15 cellular contexts compared by ENCODE assay signal in the genomic region with DNA sequence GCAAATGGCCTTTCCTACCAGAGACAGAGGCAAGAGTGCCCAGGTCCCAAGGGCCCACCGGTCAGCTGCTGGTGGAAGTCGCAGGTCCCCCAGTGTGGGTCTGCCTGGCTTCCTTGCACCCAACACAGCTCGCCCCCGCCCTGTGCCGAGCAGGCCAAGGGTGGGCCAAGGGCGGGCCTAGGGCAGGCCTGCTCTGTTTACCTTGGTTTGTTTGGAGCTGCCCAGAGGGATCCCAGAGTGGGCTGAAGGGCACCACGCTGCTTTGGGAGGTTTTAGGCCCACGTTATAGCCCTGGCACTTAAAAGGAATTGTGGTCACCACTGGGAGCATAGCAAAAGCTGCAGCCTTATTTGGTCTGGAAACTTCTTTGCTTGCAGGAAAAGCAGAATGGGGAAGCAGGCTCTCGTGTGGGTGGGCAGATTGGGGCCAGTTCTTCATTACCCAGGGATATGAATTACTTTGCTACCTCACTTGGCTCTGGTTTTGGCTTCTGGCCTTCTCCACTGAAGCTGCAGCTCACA. TPM values are rescaled to one million over a fixed set of nuclear protein-coding genes. Genes with fewer than 3 reads are reported as not detected.
DNase-seq lines count a peak whose midpoint lies in the region; ATAC-seq, FAIRE-seq and TF ChIP-seq lines count a peak whose summit lies in the region.
"Had no signal": no experiment of that assay in that cellular context is flagged by ENCODE, and none has a peak within 500 bp of the region (broad histone marks: within the 10 kb centered on the region; RNA-seq: fewer than 3 reads in every experiment).

No MANE protein-coding gene starts in this region.

- H2AFZ ChIP-seq in GM12878 (ENCODE audit: control insufficient read depth, low read depth, low read length), result no peak overlapping the region
- H2AFZ ChIP-seq in SK-N-SH (ENCODE audit: low read depth), result no peak overlapping the region

- CTCF ChIA-PET in GM12878 (lab: Yijun Ruan, JAX), result no interaction called here
- CTCF ChIA-PET in SK-N-SH (lab: Yijun Ruan, JAX), result interaction anchor here (0.6 to 1.2 kb wide), 3 partner anchors 13 to 145 kb away, joined by 3 read pairs; no protein-coding TSS in a partner anchor
- CTCF ChIA-PET in activated CD4-positive, alpha-beta T cell treated with anti-CD3 and anti-CD28 coated beads for 36 hours (lab: Charles Lee), result interaction anchor here (0.6 kb wide), 1 partner anchor 1540 kb away, joined by 3 read pairs; no protein-coding TSS in a partner anchor

- BruUV-seq in GM12878 (replicated peaks; lab: Mats Ljungman, UMichigan), result no TSS peak

- H3K36me3 Mint-ChIP-seq in activated CD4-positive, alpha-beta T cell treated with anti-CD3 and anti-CD28 coated beads for 36 hours (ENCODE audit: low read depth), result peaks cover 6% of the 10 kb centered on the region

- intact Hi-C loops in Right ventricle myocardium superior (cut with DNase I), result no loop called here
- intact Hi-C loops in Right ventricle myocardium inferior (cut with DNase I), result no loop called here
- intact Hi-C loops in GM12878 (cut with micrococcal nuclease; ENCODE audit: unreplicated experiment), result no loop called here
- intact Hi-C loops in mucosa of descending colon (cut with DNase I, micrococcal nuclease), result no loop called here
- intact Hi-C loops in uterus (cut with DNase I; ENCODE audit: low total_unique reads), result no loop called here
- intact Hi-C loops in activated CD4-positive, alpha-beta T cell treated with anti-CD3 and anti-CD28 coated beads for 36 hours (cut with DNase I, micrococcal nuclease), result no loop called here

- H4K20me1 ChIP-seq in GM12878 (ENCODE audit: control insufficient read depth, insufficient read depth), result no peaks in the 10 kb centered on the region
- H4K20me1 ChIP-seq in SK-N-SH (ENCODE audit: insufficient read depth), result no peaks in the 10 kb centered on the region

- 0 out of 2 replicates have a peak, but pooled peaks have one; percentile 18 for TF ChIP-seq POLR2A in GM12878 (IDR thresholded peaks at IDR 0.05; ENCODE audit: low read depth, low read length)
- TF ChIP-seq POLR2A in uterus (IDR thresholded peaks at IDR 0.05), result peak in 1 of 2 donors; percentile 23

- WGBS in GM12878 (ENCODE audit: insufficient coverage, insufficient replicate concordance, low lambda C conversion rate, missing lambda C conversion rate), result 52% methylated on average over 9 of the region's 9 CpGs
- WGBS in SK-N-SH (ENCODE audit: low lambda C conversion rate), result 78% methylated on average over 3 of the region's 9 CpGs

- POLR2A ChIA-PET in GM12878 (lab: Charles Lee) (no interaction called here), SK-N-SH (lab: Yijun Ruan, JAX) (no interaction called here)
- POLR2A ChIA-PET in activated CD4-positive, alpha-beta T cell treated with anti-CD3 and anti-CD28 coated beads for 36 hours (lab: Charles Lee), result no interaction called here

- TF ChIP-seq EP300 in GM12878 (IDR thresholded peaks at IDR 0.05; ENCODE audit: borderline replicate concordance in 1 of 2, control insufficient read depth in 1 of 2, low read depth in 2 of 2, low read length in 2 of 2) (no peak), SK-N-SH (IDR thresholded peaks at IDR 0.05; ENCODE audit: borderline replicate concordance in 1 of 2, low read depth in 1 of 2, low read length in 1 of 2) (no peak)

- H3K9me2 ChIP-seq in SK-N-SH, result no peaks in the 10 kb centered on the region

- ATAC-seq in Right ventricle myocardium superior (ENCODE audit: poor library complexity) (peak; percentile 27), Right ventricle myocardium inferior (no peak), GM12878 (peak; percentile 29; the same call in 2 of the 3 replicates), mucosa of descending colon (peak; percentile 30)
- no peak for ATAC-seq in activated CD4-positive, alpha-beta T cell treated with anti-CD3 and anti-CD28 coated beads for 36 hours

- H3K9ac ChIP-seq in GM12878 (ENCODE audit: control insufficient read depth, insufficient read depth, low read length), result no peak overlapping the region
- H3K9ac ChIP-seq in SK-N-SH, result no peak overlapping the region

- no peak overlapping the region for H3K27ac Mint-ChIP-seq in activated CD4-positive, alpha-beta T cell treated with anti-CD3 and anti-CD28 coated beads for 36 hours

- TF ChIP-seq RAD21 in GM12878 (IDR thresholded peaks at IDR 0.05; ENCODE audit: insufficient read depth, low read depth, low read length) (no peak), SK-N-SH (IDR thresholded peaks at IDR 0.05; ENCODE audit: low read length) (no peak)

- FAIRE-seq in GM12878 (lab: Jason Lieb, UNC), result no peak

- no peaks in the 10 kb centered on the region for H3K9me3 ChIP-seq in GM12878 (replicated peaks; ENCODE audit: control insufficient read depth, insufficient read depth, low read length)
- H3K9me3 ChIP-seq in mucosa of descending colon, result no peaks in the 10 kb centered on the region
- no peaks in the 10 kb centered on the region for H3K9me3 ChIP-seq in uterus
- H3K9me3 ChIP-seq in SK-N-SH, result no peaks in the 10 kb centered on the region

- no peak overlapping the region for H3K27ac ChIP-seq in GM12878 (ENCODE audit: control insufficient read depth, insufficient read depth)
- H3K27ac ChIP-seq in uterus, result peak overlapping the region; percentile 92 to 96
- H3K27ac ChIP-seq in SK-N-SH (ENCODE audit: low read depth in 2 of 2, low read length in 1 of 2), result no peak overlapping the region

- SMC1A ChIA-PET in GM12878 (lab: Charles Lee; ENCODE audit: uncharacterized antibody, unreplicated experiment), result no interaction called here

- TF ChIP-seq CTCF in GM12878 (IDR thresholded peaks at IDR 0.05 in 2 of 3, conservative IDR thresholded peaks at IDR 0.05 in 1 of 3; ENCODE audit: control insufficient read depth in 2 of 3, extremely low read depth in 1 of 3, insufficient read depth in 1 of 3, low read depth in 3 of 3, low read length in 3 of 3) (no peak), mucosa of descending colon (IDR thresholded peaks at IDR 0.05) (no peak), uterus (IDR thresholded peaks at IDR 0.05) (no peak), SK-N-SH (IDR thresholded peaks at IDR 0.05) (no peak)

- H3K27me3 Mint-ChIP-seq in activated CD4-positive, alpha-beta T cell treated with anti-CD3 and anti-CD28 coated beads for 36 hours, result no peaks in the 10 kb centered on the region

- H3F3A ChIP-seq in SK-N-SH (replicated peaks; ENCODE audit: insufficient read depth), result no peaks in the 10 kb centered on the region

- no peak for DNase-seq in Right ventricle myocardium superior
- DNase-seq in Right ventricle myocardium inferior (ENCODE audit: missing footprints), result no peak
- no peak for DNase-seq in GM12878 (ENCODE audit: low read depth, low spot score)
- peak in 1 of 3 donors; percentile 22 for DNase-seq in mucosa of descending colon
- peak; percentile 64 to 77 for DNase-seq in uterus
- DNase-seq in SK-N-SH, result no peak
- DNase-seq in NCI-H2029 (lab: John Stamatoyannopoulos, UW), result no peak
- DNase-seq in activated CD4-positive, alpha-beta T cell treated with anti-CD3 and anti-CD28 coated beads for 36 hours, result no peak
- DNase-seq: activated naive CD4-positive, alpha-beta T cell treated with Interleukin-2 at 50 U/mL for 16 hours; DMS153; effector CD4-positive, alpha-beta T cell; NCI-H526 treated with DMSO at 0.1 percent for 48 hours had no signal

- RAD21 ChIA-PET in GM12878 (lab: Charles Lee; ENCODE audit: unreplicated experiment), result no interaction called here

- no peaks in the 10 kb centered on the region; the same call in 1 of the 2 replicates for H3K4me1 ChIP-seq in GM12878 (ENCODE audit: control insufficient read depth, insufficient read depth, low read length)
- peaks cover 12% of the 10 kb centered on the region for H3K4me1 ChIP-seq in mucosa of descending colon (ENCODE audit: low read depth)
- H3K4me1 ChIP-seq in uterus, result peaks cover 0 to 20% of the 10 kb centered on the region in 2 donors
- H3K4me1 ChIP-seq in SK-N-SH (ENCODE audit: control insufficient read depth in 1 of 2, insufficient read depth in 2 of 2, low read depth in 1 of 2, low read length in 1 of 2), result no peaks in the 10 kb centered on the region

- in situ Hi-C loops in GM12878 (cut with MboI), result no loop called here

- H3K4me3 ChIP-seq in GM12878 (no peak overlapping the region), mucosa of descending colon (no peak overlapping the region), uterus (no peak overlapping the region), SK-N-SH (ENCODE audit: low read depth in 2 of 2, low read length in 1 of 2) (no peak overlapping the region)
- H3K4me3 ChIP-seq: skin epidermis had no signal

- H3K4me1 Mint-ChIP-seq in activated CD4-positive, alpha-beta T cell treated with anti-CD3 and anti-CD28 coated beads for 36 hours, result peaks cover under 1% of the 10 kb centered on the region

- H3K79me2 ChIP-seq in GM12878 (ENCODE audit: control insufficient read depth, insufficient read depth, low read length), result no peaks in the 10 kb centered on the region
- no peaks in the 10 kb centered on the region for H3K79me2 ChIP-seq in SK-N-SH (ENCODE audit: insufficient read depth)

- peaks cover 0 to 4% of the 10 kb centered on the region in 2 experiments; a peak in 2 of 4 replicates for H3K36me3 ChIP-seq in GM12878 (ENCODE audit: control insufficient read depth in 2 of 2, insufficient read depth in 2 of 2, low read length in 1 of 2)
- no peaks in the 10 kb centered on the region for H3K36me3 ChIP-seq in mucosa of descending colon (ENCODE audit: low read depth)
- H3K36me3 ChIP-seq in uterus, result no peaks in the 10 kb centered on the region
- peaks cover 0 to 15% of the 10 kb centered on the region in 2 experiments for H3K36me3 ChIP-seq in SK-N-SH (replicated peaks in 1 of 2; ENCODE audit: control insufficient read depth in 1 of 2, insufficient read depth in 2 of 2, low read length in 1 of 2)

- H3K4me2 ChIP-seq in GM12878 (ENCODE audit: control insufficient read depth, insufficient read depth) (no peak overlapping the region), SK-N-SH (no peak overlapping the region)

- no peaks in the 10 kb centered on the region for H3K27me3 ChIP-seq in GM12878 (replicated peaks in 1 of 2; ENCODE audit: control insufficient read depth in 2 of 2, insufficient read depth in 2 of 2, low read length in 1 of 2)
- no peaks in the 10 kb centered on the region for H3K27me3 ChIP-seq in uterus
- no peaks in the 10 kb centered on the region for H3K27me3 ChIP-seq in SK-N-SH (ENCODE audit: insufficient read depth)

- no peak overlapping the region for H3K4me3 Mint-ChIP-seq in activated CD4-positive, alpha-beta T cell treated with anti-CD3 and anti-CD28 coated beads for 36 hours

- no peaks in the 10 kb centered on the region for H3K9me3 Mint-ChIP-seq in activated CD4-positive, alpha-beta T cell treated with anti-CD3 and anti-CD28 coated beads for 36 hours (ENCODE audit: low read depth)

RNA-seq across cellular contexts. Expression of gene MRGPRD, which starts 38.0 kb away (rescaled TPM):
- total RNA-seq in Right ventricle myocardium superior (not detected), Right ventricle myocardium inferior (not detected), GM12878 (2014; rRNA removed) (not detected in 2 replicates), GM12878 (2014; rRNA removed; fragmentation: Illumina TruSeq; extraction: Trizol) (not detected in 2 replicates), GM12878 (2021) (not detected in 2 replicates), mucosa of descending colon (under 1 TPM in 1 of 3 donors, not detected in 2; 0.41 TPM), uterus (under 1 TPM in 1 of 4 donors, not detected in 3; 0.41 TPM)
- not detected in 2 replicates for total RNA-seq in GM12878 (2013; cell fraction: nucleolus; rRNA removed)
- polyA plus RNA-seq in GM12878 (2011; ENCODE audit: low read depth), result not detected
- polyA plus RNA-seq in GM12878 (2011; rRNA removed) (not detected in 2 replicates), GM12878 (2014; fragmentation: Illumina TruSeq; extraction: Trizol) (not detected in 2 replicates), GM12878 (2014; fragmentation: Nextera tagmentation; extraction: Ambion mirVana) (not detected), GM12878 (2014; rRNA removed) (not detected in 2 replicates), GM12878 (2016; fragmentation: Nextera tagmentation; extraction: Ambion mirVana) (not detected), SK-N-SH (2012; rRNA removed) (not detected in 2 replicates)
- not detected in 2 replicates for polyA plus RNA-seq in GM12878 (2011; cell fraction: cytosol; rRNA removed)
- polyA plus RNA-seq in GM12878 (2011; cell fraction: nucleus; rRNA removed), result not detected in 2 replicates
- not detected in 2 replicates for polyA plus RNA-seq in GM12878 (2012)
- polyA minus RNA-seq in GM12878 (2011; rRNA and poly(A)+ RNA removed), result not detected in 2 replicates
- not detected in 2 replicates for polyA minus RNA-seq in GM12878 (2011; cell fraction: cytosol; rRNA and poly(A)+ RNA removed)
- not detected in 2 replicates for polyA minus RNA-seq in GM12878 (2011; cell fraction: nucleus; rRNA and poly(A)+ RNA removed)
- not detected in 2 replicates for polyA plus RNA-seq in SK-N-SH (2012; cell fraction: cytosol; rRNA removed)
- polyA plus RNA-seq in SK-N-SH (2012; cell fraction: nucleus; rRNA removed), result not detected in 2 replicates
- total RNA-seq in activated CD4-positive, alpha-beta T cell treated with anti-CD3 and anti-CD28 coated beads for 36 hours, result not detected
- total RNA-seq: MCF 10A, mononuclear cell had no signal

RNA-seq across cellular contexts. Expression of gene IGHMBP2, which starts 39.1 kb away (rescaled TPM):
- 13.5 TPM for total RNA-seq in Right ventricle myocardium superior
- 13.8 TPM for total RNA-seq in Right ventricle myocardium inferior
- total RNA-seq in GM12878 (2013; cell fraction: nucleolus; rRNA removed), result 29.3 and 43.7 TPM in 2 replicates
- total RNA-seq in GM12878 (2014; rRNA removed), result 7.5 and 7.8 TPM in 2 replicates
- total RNA-seq in GM12878 (2014; rRNA removed; fragmentation: Illumina TruSeq; extraction: Trizol), result 6.3 and 7.4 TPM in 2 replicates
- total RNA-seq in GM12878 (2021), result 17.1 and 20.1 TPM in 2 replicates
- 3.4 TPM for polyA plus RNA-seq in GM12878 (2011; ENCODE audit: low read depth)
- polyA plus RNA-seq in GM12878 (2011; rRNA removed), result 7.6 and 12.8 TPM in 2 replicates
- 8.4 and 10.5 TPM in 2 replicates for polyA plus RNA-seq in GM12878 (2011; cell fraction: cytosol; rRNA removed)
- 56.2 and 70.0 TPM in 2 replicates for polyA plus RNA-seq in GM12878 (2011; cell fraction: nucleus; rRNA removed)
- 6.9 and 7.0 TPM in 2 replicates for polyA plus RNA-seq in GM12878 (2012)
- 5.7 and 9.8 TPM in 2 replicates for polyA plus RNA-seq in GM12878 (2014; fragmentation: Illumina TruSeq; extraction: Trizol)
- 1 to 10 TPM; 1.4 to 1.6 TPM for polyA plus RNA-seq in GM12878 (2014; fragmentation: Nextera tagmentation; extraction: Ambion mirVana)
- 13.4 and 13.9 TPM in 2 replicates for polyA plus RNA-seq in GM12878 (2014; rRNA removed)
- 10 to 100 TPM; 12.6 to 13.2 TPM for polyA plus RNA-seq in GM12878 (2016; fragmentation: Nextera tagmentation; extraction: Ambion mirVana)
- 9.9 and 13.0 TPM in 2 replicates for polyA minus RNA-seq in GM12878 (2011; rRNA and poly(A)+ RNA removed)
- polyA minus RNA-seq in GM12878 (2011; cell fraction: cytosol; rRNA and poly(A)+ RNA removed), result 5.6 and 6.4 TPM in 2 replicates
- polyA minus RNA-seq in GM12878 (2011; cell fraction: nucleus; rRNA and poly(A)+ RNA removed), result 19.2 and 31.2 TPM in 2 replicates
- 10 to 100 TPM; 19.7 to 44.7 (median 25.8) TPM for total RNA-seq in mucosa of descending colon
- total RNA-seq in uterus, result 10 to 100 TPM in 3 of 4 donors, under 1 TPM in 1; 0.88 to 38.5 (median 19.9) TPM
- polyA plus RNA-seq in SK-N-SH (2012; rRNA removed), result 7.8 and 9.0 TPM in 2 replicates
- polyA plus RNA-seq in SK-N-SH (2012; cell fraction: cytosol; rRNA removed), result 2.7 and 5.2 TPM in 2 replicates
- 29.1 and 32.4 TPM in 2 replicates for polyA plus RNA-seq in SK-N-SH (2012; cell fraction: nucleus; rRNA removed)
- 10 to 100 TPM; 20.9 to 25.4 TPM for total RNA-seq in activated CD4-positive, alpha-beta T cell treated with anti-CD3 and anti-CD28 coated beads for 36 hours

RNA-seq across cellular contexts. Expression of gene MRPL21, which starts 39.2 kb away (rescaled TPM):
- 124 TPM for total RNA-seq in Right ventricle myocardium superior
- 120 TPM for total RNA-seq in Right ventricle myocardium inferior
- 18.4 and 19.7 TPM in 2 replicates for total RNA-seq in GM12878 (2013; cell fraction: nucleolus; rRNA removed)
- total RNA-seq in GM12878 (2014; rRNA removed), result 113 and 127 TPM in 2 replicates
- 92.1 and 102 TPM in 2 replicates for total RNA-seq in GM12878 (2014; rRNA removed; fragmentation: Illumina TruSeq; extraction: Trizol)
- total RNA-seq in GM12878 (2021), result 96.5 and 102 TPM in 2 replicates
- polyA plus RNA-seq in GM12878 (2011; ENCODE audit: low read depth), result 31.3 TPM
- 85.8 and 131 TPM in 2 replicates for polyA plus RNA-seq in GM12878 (2011; rRNA removed)
- polyA plus RNA-seq in GM12878 (2011; cell fraction: cytosol; rRNA removed), result 75.5 and 105 TPM in 2 replicates
- polyA plus RNA-seq in GM12878 (2011; cell fraction: nucleus; rRNA removed), result 58.2 and 61.3 TPM in 2 replicates
- 70.0 and 75.5 TPM in 2 replicates for polyA plus RNA-seq in GM12878 (2012)
- 69.3 and 86.6 TPM in 2 replicates for polyA plus RNA-seq in GM12878 (2014; fragmentation: Illumina TruSeq; extraction: Trizol)
- polyA plus RNA-seq in GM12878 (2014; fragmentation: Nextera tagmentation; extraction: Ambion mirVana), result 100 to 1,000 TPM; 194 to 283 TPM
- 129 and 140 TPM in 2 replicates for polyA plus RNA-seq in GM12878 (2014; rRNA removed)
- polyA plus RNA-seq in GM12878 (2016; fragmentation: Nextera tagmentation; extraction: Ambion mirVana), result 100 to 1,000 TPM; 247 to 256 TPM
- polyA minus RNA-seq in GM12878 (2011; rRNA and poly(A)+ RNA removed), result 37.8 and 45.4 TPM in 2 replicates
- polyA minus RNA-seq in GM12878 (2011; cell fraction: cytosol; rRNA and poly(A)+ RNA removed), result 17.0 and 25.8 TPM in 2 replicates
- 24.1 and 43.1 TPM in 2 replicates for polyA minus RNA-seq in GM12878 (2011; cell fraction: nucleus; rRNA and poly(A)+ RNA removed)
- 10 to 100 TPM; 49.2 to 78.4 (median 72.6) TPM for total RNA-seq in mucosa of descending colon
- total RNA-seq in uterus, result 10 to 100 TPM; 29.2 to 52.7 (median 36.9) TPM
- polyA plus RNA-seq in SK-N-SH (2012; rRNA removed), result 98.3 and 125 TPM in 2 replicates
- polyA plus RNA-seq in SK-N-SH (2012; cell fraction: cytosol; rRNA removed), result 84.3 and 115 TPM in 2 replicates
- polyA plus RNA-seq in SK-N-SH (2012; cell fraction: nucleus; rRNA removed), result 54.2 and 63.0 TPM in 2 replicates
- 100 to 1,000 TPM; 100 to 102 TPM for total RNA-seq in activated CD4-positive, alpha-beta T cell treated with anti-CD3 and anti-CD28 coated beads for 36 hours

Comparison
In these comparisons a context has a peak if more than half of its experiments do, and no peak if none do; other contexts are left out.
1. ATAC-seq: peak in Right ventricle myocardium superior (single experiment), GM12878 (single experiment) and mucosa of descending colon (single experiment); none in Right ventricle myocardium inferior (single experiment) and activated CD4-positive, alpha-beta T cell treated with anti-CD3 and anti-CD28 coated beads for 36 hours (single experiment).
2. DNase-seq: peak in uterus (2 of 2); none in Right ventricle myocardium superior (single experiment), Right ventricle myocardium inferior (single experiment), GM12878 (single experiment), SK-N-SH (single experiment), NCI-H2029 (single experiment) and activated CD4-positive, alpha-beta T cell treated with anti-CD3 and anti-CD28 coated beads for 36 hours (single experiment).
3. H3K27ac ChIP-seq: peak in uterus (2 of 2); none in GM12878 (single experiment) and SK-N-SH (0 of 2).